In genomic region chr11:57341250-57341808, GRCh38 we compare ENCODE assay signal across 1 cellular context.
TF ChIP-seq lines count a peak whose summit lies in the region.

No MANE protein-coding gene starts in this region.

TF ChIP-seq in GM12878, 131 proteins besides CTCF, POLR2A, EP300 and RAD21:
- TF ChIP-seq PAX8 (IDR thresholded peaks at IDR 0.05) = no peak
- no peak for TF ChIP-seq POLR2AphosphoS5 (IDR thresholded peaks at IDR 0.05; ENCODE audit: low read length)
- no peak for TF ChIP-seq PML (IDR thresholded peaks at IDR 0.05; ENCODE audit: low read length)
- no peak for TF ChIP-seq SMAD5 (IDR thresholded peaks at IDR 0.05; ENCODE audit: low read depth)
- TF ChIP-seq EED (IDR thresholded peaks at IDR 0.05; ENCODE audit: low read depth) = no peak
- TF ChIP-seq NR2C1 (IDR thresholded peaks at IDR 0.05) = no peak
- no peak for TF ChIP-seq IRF4 (IDR thresholded peaks at IDR 0.05; ENCODE audit: low read depth, low read length)
- TF ChIP-seq PBX3 (IDR thresholded peaks at IDR 0.05; ENCODE audit: insufficient replicate concordance, low read depth, low read length) = no peak
- TF ChIP-seq ESRRA (IDR thresholded peaks at IDR 0.05; ENCODE audit: low read length) = no peak
- TF ChIP-seq LARP7 (IDR thresholded peaks at IDR 0.05) = no peak
- TF ChIP-seq ZBTB11 (CRISPR knock-in tag; IDR thresholded peaks at IDR 0.05) = no peak
- no peak for TF ChIP-seq CBX3 (IDR thresholded peaks at IDR 0.05; ENCODE audit: borderline replicate concordance, low read depth)
- TF ChIP-seq RELB (IDR thresholded peaks at IDR 0.05; ENCODE audit: low read depth) = peak; percentile 52; the same call in 1 of the 2 replicates
- TF ChIP-seq SUPT20H (IDR thresholded peaks at IDR 0.05; ENCODE audit: borderline replicate concordance, control insufficient read depth, low read depth, low read length) = no peak
- TF ChIP-seq BRCA1 (IDR thresholded peaks at IDR 0.05; ENCODE audit: low read depth, low read length) = no peak
- no peak for TF ChIP-seq TCF3 (IDR thresholded peaks at IDR 0.05; ENCODE audit: borderline replicate concordance, insufficient read depth, low read depth, low read length)
- TF ChIP-seq CEBPB (IDR thresholded peaks at IDR 0.05; ENCODE audit: borderline replicate concordance in 1 of 2, low read depth in 2 of 2, low read length in 2 of 2) = no peak
- no peak for TF ChIP-seq BACH1 (IDR thresholded peaks at IDR 0.05; ENCODE audit: borderline replicate concordance)
- no peak for TF ChIP-seq ZNF207 (IDR thresholded peaks at IDR 0.05; ENCODE audit: borderline replicate concordance)
- 0 out of 4 replicates have a peak, but pooled peaks of 1 of the 2 experiments have one; percentile 15 for TF ChIP-seq IKZF2 (IDR thresholded peaks at IDR 0.05)
- no peak for TF ChIP-seq TAF1 (IDR thresholded peaks at IDR 0.05; ENCODE audit: borderline replicate concordance, low read depth, low read length)
- TF ChIP-seq ZNF274 (IDR thresholded peaks at IDR 0.05; ENCODE audit: insufficient read depth, insufficient read length) = no peak
- TF ChIP-seq KLF5 (IDR thresholded peaks at IDR 0.05; ENCODE audit: partially characterized antibody) = no peak
- TF ChIP-seq ZSCAN29 (IDR thresholded peaks at IDR 0.05) = no peak
- 0 out of 2 replicates have a peak, but pooled peaks have one; percentile 10 for TF ChIP-seq MTA2 (IDR thresholded peaks at IDR 0.05; ENCODE audit: low read depth)
- TF ChIP-seq IKZF1 (conservative IDR thresholded peaks at IDR 0.05) = peak; percentile 54
- TF ChIP-seq BHLHE40 (IDR thresholded peaks at IDR 0.05; ENCODE audit: borderline replicate concordance in 1 of 2, low read depth in 2 of 2, low read length in 1 of 2) = no peak
- TF ChIP-seq YBX1 (IDR thresholded peaks at IDR 0.05) = no peak
- TF ChIP-seq SUZ12 (IDR thresholded peaks at IDR 0.05; ENCODE audit: unreplicated experiment) = no peak
TF ChIP-seq in GM12878: peak in this region for 4.
